Comparison of ENCODE assay signal across 9 cellular contexts in genomic region chr2:65390134-65390533, GRCh38. TPM values are rescaled to one million over a fixed set of nuclear protein-coding genes. Genes with fewer than 3 reads are reported as not detected.
DNase-seq lines count a peak whose midpoint lies in the region; ATAC-seq, FAIRE-seq and TF ChIP-seq lines count a peak whose summit lies in the region.
"Had no signal": no experiment of that assay in that cellular context is flagged by ENCODE, and none has a peak within 500 bp of the region (broad histone marks: within the 10 kb centered on the region; RNA-seq: fewer than 3 reads in every experiment).

No MANE protein-coding gene starts in this region.

- H3K4me3 Mint-ChIP-seq in progenitor cell of endocrine pancreas (ENCODE audit: low read depth): no peak overlapping the region

- peaks cover 88% of the 10 kb centered on the region for H4K20me1 ChIP-seq in HepG2 (ENCODE audit: insufficient read depth, low read length)

- TF ChIP-seq POLR2A in HepG2 (IDR thresholded peaks at IDR 0.05; ENCODE audit: insufficient read depth in 1 of 2, low read depth in 2 of 2, low read length in 2 of 2): no peak

- H3K4me2 ChIP-seq in HepG2 (ENCODE audit: low read depth, low read length): no peak overlapping the region

- FAIRE-seq in HepG2 (lab: Jason Lieb, UNC): no peak

- no peaks in the 10 kb centered on the region for H3K9me3 Mint-ChIP-seq in progenitor cell of endocrine pancreas (ENCODE audit: low read depth)

- H3K9me3 ChIP-seq in HepG2 (ENCODE audit: low read length): no peaks in the 10 kb centered on the region
- H3K9me3 ChIP-seq: HAP-1 had no signal

- no peak for TF ChIP-seq EP300 in HepG2 (IDR thresholded peaks at IDR 0.05; ENCODE audit: low read depth in 2 of 2, low read length in 2 of 2)
- no peak for TF ChIP-seq EP300 in HepG2 (CRISPR knock-in tag; IDR thresholded peaks at IDR 0.05; ENCODE audit: borderline replicate concordance)

- H3K27ac Mint-ChIP-seq in progenitor cell of endocrine pancreas: no peak overlapping the region

- no peak overlapping the region for H3K9ac ChIP-seq in HepG2 (ENCODE audit: insufficient read depth, low read depth, low read length)

- peaks cover 3 to 9% of the 10 kb centered on the region in 2 experiments for H3K36me3 ChIP-seq in HepG2 (replicated peaks in 1 of 2; ENCODE audit: control insufficient read depth in 1 of 2, insufficient read depth in 2 of 2, low read length in 2 of 2)
- H3K36me3 ChIP-seq: HAP-1 had no signal

- DNase-seq in HepG2 (ENCODE audit: low spot score) (no peak), progenitor cell of endocrine pancreas (ENCODE audit: low spot score, unreplicated experiment) (no peak), HT-29 (ENCODE audit: low spot score) (no peak), NCI-H2171 treated with DMSO at 0.1 percent for 48 hours (lab: John Stamatoyannopoulos, UW) (no peak), CD1c-positive myeloid dendritic cell (ENCODE audit: extremely low spot score) (no peak)

- H2AFZ ChIP-seq in HepG2 (ENCODE audit: low read length): no peak overlapping the region

- TF ChIP-seq CTCF in HepG2 (CRISPR knock-in tag; IDR thresholded peaks at IDR 0.05): no peak
- TF ChIP-seq CTCF in progenitor cell of endocrine pancreas (IDR thresholded peaks at IDR 0.05; ENCODE audit: unreplicated experiment): no peak

- no peaks in the 10 kb centered on the region for H3K36me3 Mint-ChIP-seq in progenitor cell of endocrine pancreas (ENCODE audit: insufficient read depth)

- no peaks in the 10 kb centered on the region for H3K27me3 Mint-ChIP-seq in progenitor cell of endocrine pancreas

- no peaks in the 10 kb centered on the region for H3K27me3 ChIP-seq in HepG2 (ENCODE audit: control insufficient read depth in 1 of 2, insufficient read depth in 2 of 2, low read length in 2 of 2)

- ATAC-seq in GM18517 (IDR thresholded peaks at IDR 0.05; ENCODE audit: unreplicated experiment): peak; percentile 86
- ATAC-seq in GM21423 (IDR thresholded peaks at IDR 0.05; ENCODE audit: unreplicated experiment): peak; percentile 72
- ATAC-seq in HG03457 (IDR thresholded peaks at IDR 0.05; ENCODE audit: unreplicated experiment): peak; percentile 74
- ATAC-seq in HepG2: no peak

- intact Hi-C loops in HepG2 (cut with micrococcal nuclease; ENCODE audit: unreplicated experiment): no loop called here

- H3K4me1 Mint-ChIP-seq in progenitor cell of endocrine pancreas (ENCODE audit: low read depth): peaks cover 12% of the 10 kb centered on the region

- in situ Hi-C loops in HepG2 (cut with HindIII; ENCODE audit: extremely low pct_ligation_motif_present, low pct_unique_long_range_greater_than_20kb): no loop called here

- BruUV-seq in HepG2 (replicated peaks; lab: Mats Ljungman, UMichigan): no TSS peak

- no peak overlapping the region for H3K4me3 ChIP-seq in HepG2 (replicated peaks in 1 of 3; ENCODE audit: insufficient read depth in 1 of 3, low read depth in 2 of 3, low read length in 3 of 3)
- H3K4me3 ChIP-seq: HAP-1 had no signal

- CTCF ChIA-PET in HepG2 (lab: Yijun Ruan, JAX; ENCODE audit: low intra/inter-chr PET ratio, low total read pairs): no interaction called here

- H3K4me1 ChIP-seq in HepG2 (ENCODE audit: insufficient read depth, low read length): peaks cover 81% of the 10 kb centered on the region

- POLR2A ChIA-PET in HepG2 (lab: Yijun Ruan, JAX): no interaction called here

- TF ChIP-seq RAD21 in HepG2 (CRISPR knock-in tag; IDR thresholded peaks at IDR 0.05): no peak

- WGBS in HepG2 (ENCODE audit: low lambda C conversion rate): 93% methylated on average over 6 of the region's 6 CpGs

- peaks cover 95% of the 10 kb centered on the region for H3K79me2 ChIP-seq in HepG2 (ENCODE audit: insufficient read depth, low read length)

- H3K27ac ChIP-seq in HepG2 (ENCODE audit: extremely low read length, insufficient read depth, low read length): no peak overlapping the region

TF ChIP-seq in HepG2, 621 proteins besides CTCF, POLR2A, EP300 and RAD21 (continues in another document):
- TF ChIP-seq MED8 (CRISPR knock-in tag; IDR thresholded peaks at IDR 0.05; ENCODE audit: insufficient replicate concordance) (no peak), BCL3 (CRISPR knock-in tag; IDR thresholded peaks at IDR 0.05) (no peak), ZFX (CRISPR knock-in tag; IDR thresholded peaks at IDR 0.05; ENCODE audit: low read depth) (no peak), TEF (CRISPR knock-in tag; IDR thresholded peaks at IDR 0.05) (no peak), ZNF577 (CRISPR knock-in tag; IDR thresholded peaks at IDR 0.05; ENCODE audit: borderline replicate concordance, low read depth) (no peak), ZSCAN29 (CRISPR knock-in tag; conservative IDR thresholded peaks at IDR 0.05) (no peak), RBM22 (optimal IDR thresholded peaks at IDR 0.05; ENCODE audit: low read length) (peak; percentile 72), ZIK1 (CRISPR knock-in tag; IDR thresholded peaks at IDR 0.05; ENCODE audit: borderline replicate concordance, low read depth) (no peak), ZNF687 (CRISPR knock-in tag; IDR thresholded peaks at IDR 0.05) (peak; percentile 19; the same call in 1 of the 2 replicates)

RNA-seq across cellular contexts. Expression of gene SPRED2, which starts 42.3 kb away (rescaled TPM):
- total RNA-seq in HepG2 (2016; rRNA removed; fragmentation: Illumina TruSeq; extraction: Trizol) (13.0 and 17.7 TPM in 2 replicates), progenitor cell of endocrine pancreas (36.6 and 38.6 TPM in 2 replicates)
- 8.2 and 14.6 TPM in 2 replicates for total RNA-seq in HepG2 (2016; cell fraction: cytosol; rRNA removed; fragmentation: Illumina TruSeq; extraction: Trizol; ENCODE audit: low read depth)
- total RNA-seq in HepG2 (2016; cell fraction: insoluble cytoplasmic fraction; rRNA removed; fragmentation: Illumina TruSeq; extraction: Trizol): 13.6 and 15.0 TPM in 2 replicates
- 14.7 and 17.3 TPM in 2 replicates for total RNA-seq in HepG2 (2016; cell fraction: membrane; rRNA removed; fragmentation: Illumina TruSeq; extraction: Trizol)
- 17.1 and 21.0 TPM in 2 replicates for total RNA-seq in HepG2 (2016; cell fraction: nucleus; rRNA removed; fragmentation: Illumina TruSeq; extraction: Trizol)
- polyA plus RNA-seq in HepG2 (2011; rRNA removed): 34.4 and 37.0 TPM in 2 replicates
- 35.1 and 36.7 TPM in 2 replicates for polyA plus RNA-seq in HepG2 (2011; cell fraction: cytosol; rRNA removed)
- polyA plus RNA-seq in HepG2 (2011; cell fraction: nucleus; rRNA removed): 42.3 and 51.3 TPM in 2 replicates
- polyA plus RNA-seq in HepG2 (2012): 50.2 and 57.7 TPM in 2 replicates
- polyA plus RNA-seq in HepG2 (2016; cell fraction: cytosol; fragmentation: Illumina TruSeq; extraction: Trizol; ENCODE audit: low read depth): 7.2 and 7.7 TPM in 2 replicates
- polyA plus RNA-seq in HepG2 (2016; cell fraction: insoluble cytoplasmic fraction; fragmentation: Illumina TruSeq; extraction: Trizol; ENCODE audit: low read depth): 35.3 and 42.4 TPM in 2 replicates
- 18.9 and 19.9 TPM in 2 replicates for polyA plus RNA-seq in HepG2 (2016; cell fraction: membrane; fragmentation: Illumina TruSeq; extraction: Trizol; ENCODE audit: low read depth)
- polyA plus RNA-seq in HepG2 (2016; cell fraction: nucleus; fragmentation: Illumina TruSeq; extraction: Trizol; ENCODE audit: insufficient read depth, low read depth): 39.6 and 40.2 TPM in 2 replicates
- polyA minus RNA-seq in HepG2 (2011; rRNA and poly(A)+ RNA removed; ENCODE audit: low replicate concordance): 4.9 and 74.4 TPM in 2 replicates
- 42.6 and 50.6 TPM in 2 replicates for polyA minus RNA-seq in HepG2 (2011; cell fraction: cytosol; rRNA and poly(A)+ RNA removed)
- 36.3 and 43.9 TPM in 2 replicates for polyA minus RNA-seq in HepG2 (2011; cell fraction: nucleus; rRNA and poly(A)+ RNA removed)
- 18.1 and 20.1 TPM in 2 replicates for total RNA-seq in HT-29 (2014; rRNA removed; shearing (Covaris generic))
